In genomic region chr10:123995082-123995460, GRCh38 we compare ENCODE assay signal across 8 cellular contexts.
DNase-seq lines count a peak whose midpoint lies in the region; ATAC-seq, FAIRE-seq and TF ChIP-seq lines count a peak whose summit lies in the region.

No MANE protein-coding gene starts in this region.

- H3K9ac ChIP-seq in OCI-LY1 (ENCODE audit: low read length), result peak overlapping the region; percentile 19; the same call in 1 of the 2 replicates

- peak overlapping the region; percentile 63 for H3K4me2 ChIP-seq in OCI-LY1 (ENCODE audit: low read length)

- H3K9me3 Mint-ChIP-seq in CD8-positive, alpha-beta memory T cell, result peaks cover 0 to 4% (median 0%) of the 10 kb centered on the region in 5 donors

- H3K4me1 ChIP-seq in CD8-positive, alpha-beta memory T cell (ENCODE audit: insufficient read depth, low read length), result peaks cover 11% of the 10 kb centered on the region
- peaks cover 30% of the 10 kb centered on the region for H3K4me1 ChIP-seq in OCI-LY1 (ENCODE audit: insufficient read depth, low read length, severe bottlenecking)
- peaks cover 0 to 13% (median 0%) of the 10 kb centered on the region in 3 donors for H3K4me1 ChIP-seq in pancreas

- peaks cover 9 to 15% (median 12%) of the 10 kb centered on the region in 3 donors for H3K4me1 Mint-ChIP-seq in CD8-positive, alpha-beta memory T cell

- H3K27me3 ChIP-seq in CD8-positive, alpha-beta memory T cell (ENCODE audit: insufficient read depth, low read length, poor library complexity, severe bottlenecking), result peaks cover 15% of the 10 kb centered on the region
- H3K27me3 ChIP-seq in OCI-LY1 (ENCODE audit: insufficient read depth, low read length), result no peaks in the 10 kb centered on the region
- H3K27me3 ChIP-seq in pancreas, result peaks cover 0 to 17% (median 3%) of the 10 kb centered on the region in 4 donors

- no peaks in the 10 kb centered on the region for H3F3A ChIP-seq in OCI-LY1 (ENCODE audit: insufficient read depth, low read length)

- H3K4me3 ChIP-seq in CD8-positive, alpha-beta memory T cell (ENCODE audit: low read length), result peak overlapping the region; percentile 7
- H3K4me3 ChIP-seq in OCI-LY1 (ENCODE audit: low read depth, low read length, poor library complexity, severe bottlenecking) (peak overlapping the region; percentile 39), fibroblast of mammary gland (ENCODE audit: control insufficient read depth, low read depth, low read length) (peak overlapping the region; percentile 38), pancreas (peak overlapping the region in 1 of 4 donors; percentile 23)

- WGBS in pancreas, 2 donors, result 9 to 15% methylated on average over 11 of the region's 11 CpGs

- no peak for DNase-seq in CD8-positive, alpha-beta memory T cell
- peak; percentile 60 for DNase-seq in fibroblast of mammary gland (ENCODE audit: low read depth)
- DNase-seq in pancreas, result peak in 1 of 6 donors; percentile 40
- DNase-seq in dermis blood vessel endothelial cell, result no peak
- no peak for DNase-seq in cortex of kidney (lab: John Stamatoyannopoulos, UW)
- DNase-seq in HCEC 1CT, result no peak
- DNase-seq in GM19240 (ENCODE audit: insufficient read length, low spot score), result no peak

- CTCF ChIA-PET in CD8-positive, alpha-beta memory T cell (lab: Charles Lee), result interaction anchor here (0.7 to 4.0 kb wide), 23 partner anchors 8 to 762 kb away, joined by 3 to 92 read pairs (median 4); no protein-coding TSS in a partner anchor

- peaks cover 33 to 68% of the 10 kb centered on the region in 2 donors for H3K27me3 Mint-ChIP-seq in CD8-positive, alpha-beta memory T cell

- intact Hi-C loops in pancreas (cut with DNase I), result loop anchor here in 1 of 3 donors (5.0 kb wide), 1 partner anchor 392 kb away; no protein-coding TSS in a partner anchor

- H3K27ac ChIP-seq in CD8-positive, alpha-beta memory T cell (ENCODE audit: low read depth, low read length), result no peak overlapping the region
- H3K27ac ChIP-seq in OCI-LY1 (ENCODE audit: low read depth, low read length, poor library complexity, severe bottlenecking), result no peak overlapping the region
- no peak overlapping the region for H3K27ac ChIP-seq in pancreas

- no peaks in the 10 kb centered on the region for H3K36me3 ChIP-seq in CD8-positive, alpha-beta memory T cell (ENCODE audit: insufficient read depth, low read length)
- H3K36me3 ChIP-seq in OCI-LY1 (ENCODE audit: insufficient read depth, low read length) (no peaks in the 10 kb centered on the region), pancreas (no peaks in the 10 kb centered on the region)

- no peaks in the 10 kb centered on the region for H3K79me2 ChIP-seq in OCI-LY1 (ENCODE audit: insufficient read depth, low read length)

- ATAC-seq in pancreas, result peak in 3 of 4 donors; percentile 16 to 33 (median 17)

- no peak for FAIRE-seq in pancreas (lab: Jason Lieb, UNC)

- H3K4me3 Mint-ChIP-seq in CD8-positive, alpha-beta memory T cell, result peak overlapping the region in 6 of 7 donors; percentile 57 to 82 (median 64)

- no peak overlapping the region for H3K27ac Mint-ChIP-seq in CD8-positive, alpha-beta memory T cell

- POLR2A ChIA-PET in CD8-positive, alpha-beta memory T cell (lab: Charles Lee), result no interaction called here

- no peaks in the 10 kb centered on the region for H3K36me3 Mint-ChIP-seq in CD8-positive, alpha-beta memory T cell

- H3K9me2 ChIP-seq in OCI-LY1 (ENCODE audit: low read depth, low read length), result no peaks in the 10 kb centered on the region

- H3K9me3 ChIP-seq in CD8-positive, alpha-beta memory T cell (ENCODE audit: low read length), result no peaks in the 10 kb centered on the region
- H3K9me3 ChIP-seq in OCI-LY1 (ENCODE audit: low read length) (no peaks in the 10 kb centered on the region), pancreas (no peaks in the 10 kb centered on the region)

- no peak overlapping the region for H2AFZ ChIP-seq in OCI-LY1 (ENCODE audit: low read length)

- no peak for TF ChIP-seq CTCF in OCI-LY1 (IDR thresholded peaks at IDR 0.05; ENCODE audit: low read length)
- TF ChIP-seq CTCF in fibroblast of mammary gland (conservative IDR thresholded peaks at IDR 0.05; ENCODE audit: control insufficient read depth, insufficient read depth, low read depth, low read length), result no peak
- TF ChIP-seq CTCF in pancreas (IDR thresholded peaks at IDR 0.05), result no peak

- no peaks in the 10 kb centered on the region for H4K20me1 ChIP-seq in OCI-LY1 (ENCODE audit: insufficient read depth, low read length)
